ENCODE assay signal across 1 cellular context in genomic region chr9:124757589-124757988, GRCh38.
TF ChIP-seq lines count a peak whose summit lies in the region.

No MANE protein-coding gene starts in this region.

TF ChIP-seq in SK-N-SH treated with all-trans-retinoic acid at 6 μM for 48 hours, 23 proteins besides CTCF, POLR2A, EP300 and RAD21 (continued from another document):
- TF ChIP-seq, protein P1, sequence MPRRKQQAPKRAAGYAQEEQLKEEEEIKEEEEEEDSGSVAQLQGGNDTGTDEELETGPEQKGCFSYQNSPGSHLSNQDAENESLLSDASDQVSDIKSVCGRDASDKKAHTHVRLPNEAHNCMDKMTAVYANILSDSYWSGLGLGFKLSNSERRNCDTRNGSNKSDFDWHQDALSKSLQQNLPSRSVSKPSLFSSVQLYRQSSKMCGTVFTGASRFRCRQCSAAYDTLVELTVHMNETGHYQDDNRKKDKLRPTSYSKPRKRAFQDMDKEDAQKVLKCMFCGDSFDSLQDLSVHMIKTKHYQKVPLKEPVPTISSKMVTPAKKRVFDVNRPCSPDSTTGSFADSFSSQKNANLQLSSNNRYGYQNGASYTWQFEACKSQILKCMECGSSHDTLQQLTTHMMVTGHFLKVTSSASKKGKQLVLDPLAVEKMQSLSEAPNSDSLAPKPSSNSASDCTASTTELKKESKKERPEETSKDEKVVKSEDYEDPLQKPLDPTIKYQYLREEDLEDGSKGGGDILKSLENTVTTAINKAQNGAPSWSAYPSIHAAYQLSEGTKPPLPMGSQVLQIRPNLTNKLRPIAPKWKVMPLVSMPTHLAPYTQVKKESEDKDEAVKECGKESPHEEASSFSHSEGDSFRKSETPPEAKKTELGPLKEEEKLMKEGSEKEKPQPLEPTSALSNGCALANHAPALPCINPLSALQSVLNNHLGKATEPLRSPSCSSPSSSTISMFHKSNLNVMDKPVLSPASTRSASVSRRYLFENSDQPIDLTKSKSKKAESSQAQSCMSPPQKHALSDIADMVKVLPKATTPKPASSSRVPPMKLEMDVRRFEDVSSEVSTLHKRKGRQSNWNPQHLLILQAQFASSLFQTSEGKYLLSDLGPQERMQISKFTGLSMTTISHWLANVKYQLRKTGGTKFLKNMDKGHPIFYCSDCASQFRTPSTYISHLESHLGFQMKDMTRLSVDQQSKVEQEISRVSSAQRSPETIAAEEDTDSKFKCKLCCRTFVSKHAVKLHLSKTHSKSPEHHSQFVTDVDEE (CRISPR knock-in tag; IDR thresholded peaks at IDR 0.05): no peak
- TF ChIP-seq ESRRG (CRISPR knock-in tag; IDR thresholded peaks at IDR 0.05): no peak
- TF ChIP-seq CSDC2 (CRISPR knock-in tag; IDR thresholded peaks at IDR 0.05): no peak
- no peak for TF ChIP-seq CSRNP3 (CRISPR knock-in tag; IDR thresholded peaks at IDR 0.05)
- no peak for TF ChIP-seq ARNTL (CRISPR knock-in tag; IDR thresholded peaks at IDR 0.05; ENCODE audit: borderline replicate concordance, low read depth)
- no peak for TF ChIP-seq ZFP30 (CRISPR knock-in tag; IDR thresholded peaks at IDR 0.05)
- TF ChIP-seq ISL1 (CRISPR knock-in tag; IDR thresholded peaks at IDR 0.05): no peak
- no peak for TF ChIP-seq ZFP3 (CRISPR knock-in tag; IDR thresholded peaks at IDR 0.05)
- no peak for TF ChIP-seq ZC3H10 (CRISPR knock-in tag; IDR thresholded peaks at IDR 0.05)
- no peak for TF ChIP-seq TCF4 (CRISPR knock-in tag; IDR thresholded peaks at IDR 0.05; ENCODE audit: borderline replicate concordance)
